ENCODE assay signal across 13 cellular contexts in genomic region chr19:6239871-6240676, GRCh38. TPM values are rescaled to one million over a fixed set of nuclear protein-coding genes. Genes with fewer than 3 reads are reported as not detected.
DNase-seq lines count a peak whose midpoint lies in the region; ATAC-seq and TF ChIP-seq lines count a peak whose summit lies in the region.
"Had no signal": no experiment of that assay in that cellular context is flagged by ENCODE, and none has a peak within 500 bp of the region (broad histone marks: within the 10 kb centered on the region; RNA-seq: fewer than 3 reads in every experiment).

No MANE protein-coding gene starts in this region.

- TF ChIP-seq CTCF in activated CD8-positive, alpha-beta T cell treated with anti-CD3 and anti-CD28 coated beads for 36 hours (IDR thresholded peaks at IDR 0.05) = no peak

- H3K27ac Mint-ChIP-seq in activated naive CD4-positive, alpha-beta T cell treated with anti-CD3 and anti-CD28 coated beads, Interleukin-2, amount 50 U/mL, for 24 hours = peak overlapping the region; percentile 73
- H3K27ac Mint-ChIP-seq in activated naive CD4-positive, alpha-beta T cell treated with anti-CD3 and anti-CD28 coated beads for 36 hours = no peak overlapping the region
- H3K27ac Mint-ChIP-seq in activated CD8-positive, alpha-beta T cell treated with anti-CD3 and anti-CD28 coated beads for 36 hours = peak overlapping the region; percentile 55
- H3K27ac Mint-ChIP-seq in stimulated activated effector memory CD8-positive, alpha-beta T cell treated with anti-CD3 and anti-CD28 coated beads, Interleukin-12 subunit alpha, Interleukin-12 subunit beta, amount 100 ng/mL, for 72 hours = peak overlapping the region; percentile 74

- H3K27me3 Mint-ChIP-seq in activated naive CD4-positive, alpha-beta T cell treated with anti-CD3 and anti-CD28 coated beads, Interleukin-2, amount 50 U/mL, for 24 hours = no peaks in the 10 kb centered on the region
- H3K27me3 Mint-ChIP-seq in activated naive CD4-positive, alpha-beta T cell treated with anti-CD3 and anti-CD28 coated beads for 36 hours (ENCODE audit: low read depth) = no peaks in the 10 kb centered on the region
- H3K27me3 Mint-ChIP-seq in activated CD8-positive, alpha-beta T cell treated with anti-CD3 and anti-CD28 coated beads for 36 hours = no peaks in the 10 kb centered on the region

- no peak for ATAC-seq in activated CD8-positive, alpha-beta T cell treated with anti-CD3 and anti-CD28 coated beads for 36 hours
- ATAC-seq in stimulated activated effector memory CD8-positive, alpha-beta T cell treated with anti-CD3 and anti-CD28 coated beads, Interleukin-12 subunit alpha, Interleukin-12 subunit beta, amount 100 ng/mL, for 72 hours = no peak
- ATAC-seq in HG03460 (IDR thresholded peaks at IDR 0.05; ENCODE audit: unreplicated experiment) (no peak), HG02970 (IDR thresholded peaks at IDR 0.05; ENCODE audit: low FRiP score, unreplicated experiment) (no peak)

- H3K4me1 Mint-ChIP-seq in activated naive CD4-positive, alpha-beta T cell treated with anti-CD3 and anti-CD28 coated beads, Interleukin-2, amount 50 U/mL, for 24 hours = peaks cover 40% of the 10 kb centered on the region
- H3K4me1 Mint-ChIP-seq in activated naive CD4-positive, alpha-beta T cell treated with anti-CD3 and anti-CD28 coated beads for 36 hours (ENCODE audit: low read depth) = peaks cover 49% of the 10 kb centered on the region
- H3K4me1 Mint-ChIP-seq in activated CD8-positive, alpha-beta T cell treated with anti-CD3 and anti-CD28 coated beads for 36 hours (ENCODE audit: low read depth) = peaks cover 45% of the 10 kb centered on the region
- H3K4me1 Mint-ChIP-seq in stimulated activated effector memory CD8-positive, alpha-beta T cell treated with anti-CD3 and anti-CD28 coated beads, Interleukin-12 subunit alpha, Interleukin-12 subunit beta, amount 100 ng/mL, for 72 hours = peaks cover 61% of the 10 kb centered on the region

- H3K9me3 Mint-ChIP-seq in activated naive CD4-positive, alpha-beta T cell treated with anti-CD3 and anti-CD28 coated beads, Interleukin-2, amount 50 U/mL, for 24 hours = no peaks in the 10 kb centered on the region
- no peaks in the 10 kb centered on the region for H3K9me3 Mint-ChIP-seq in activated naive CD4-positive, alpha-beta T cell treated with anti-CD3 and anti-CD28 coated beads for 36 hours
- no peaks in the 10 kb centered on the region for H3K9me3 Mint-ChIP-seq in activated CD8-positive, alpha-beta T cell treated with anti-CD3 and anti-CD28 coated beads for 36 hours
- no peaks in the 10 kb centered on the region for H3K9me3 Mint-ChIP-seq in stimulated activated effector memory CD8-positive, alpha-beta T cell treated with anti-CD3 and anti-CD28 coated beads, Interleukin-12 subunit alpha, Interleukin-12 subunit beta, amount 100 ng/mL, for 72 hours

- POLR2A ChIA-PET in activated CD8-positive, alpha-beta T cell treated with anti-CD3 and anti-CD28 coated beads for 36 hours (lab: Charles Lee) = interaction anchor here (0.7 kb wide), 1 partner anchor 12 kb away, joined by 3 read pairs; no protein-coding TSS in a partner anchor

- no peak for DNase-seq in activated naive CD4-positive, alpha-beta T cell treated with anti-CD3 and anti-CD28 coated beads for 36 hours
- DNase-seq in activated CD8-positive, alpha-beta T cell treated with anti-CD3 and anti-CD28 coated beads for 36 hours = no peak
- DNase-seq in iPS-NIHi7 (ENCODE audit: extremely low spot score) = peak; percentile 51
- no peak for DNase-seq in stimulated activated effector memory CD8-positive, alpha-beta T cell treated with anti-CD3 and anti-CD28 coated beads, Interleukin-12 subunit alpha, Interleukin-12 subunit beta, amount 100 ng/mL, for 72 hours (ENCODE audit: low spot score in 2 of 2)
- DNase-seq in amniotic stem cell (lab: John Stamatoyannopoulos, UW) = no peak
- DNase-seq: colonic mucosa, DMS53, midbrain, NCI-H1436, NCI-H526 had no signal

- no peak overlapping the region for H3K4me3 Mint-ChIP-seq in activated naive CD4-positive, alpha-beta T cell treated with anti-CD3 and anti-CD28 coated beads, Interleukin-2, amount 50 U/mL, for 24 hours
- H3K4me3 Mint-ChIP-seq in activated naive CD4-positive, alpha-beta T cell treated with anti-CD3 and anti-CD28 coated beads for 36 hours = no peak overlapping the region
- no peak overlapping the region for H3K4me3 Mint-ChIP-seq in activated CD8-positive, alpha-beta T cell treated with anti-CD3 and anti-CD28 coated beads for 36 hours
- no peak overlapping the region for H3K4me3 Mint-ChIP-seq in stimulated activated effector memory CD8-positive, alpha-beta T cell treated with anti-CD3 and anti-CD28 coated beads, Interleukin-12 subunit alpha, Interleukin-12 subunit beta, amount 100 ng/mL, for 72 hours

- CTCF ChIA-PET in activated naive CD4-positive, alpha-beta T cell treated with anti-CD3 and anti-CD28 coated beads for 36 hours (lab: Charles Lee) = interaction anchor here (0.6 kb wide), 1 partner anchor 110 kb away, joined by 6 read pairs; no protein-coding TSS in a partner anchor
- CTCF ChIA-PET in activated CD8-positive, alpha-beta T cell treated with anti-CD3 and anti-CD28 coated beads for 36 hours (lab: Charles Lee) = interaction anchor here (1.2 kb wide), 1 partner anchor 22 kb away, joined by 4 read pairs; no protein-coding TSS in a partner anchor

- no peaks in the 10 kb centered on the region for H3K36me3 Mint-ChIP-seq in activated naive CD4-positive, alpha-beta T cell treated with anti-CD3 and anti-CD28 coated beads, Interleukin-2, amount 50 U/mL, for 24 hours
- H3K36me3 Mint-ChIP-seq in activated naive CD4-positive, alpha-beta T cell treated with anti-CD3 and anti-CD28 coated beads for 36 hours (ENCODE audit: low read depth) = peaks cover 3% of the 10 kb centered on the region
- peaks cover 13% of the 10 kb centered on the region for H3K36me3 Mint-ChIP-seq in activated CD8-positive, alpha-beta T cell treated with anti-CD3 and anti-CD28 coated beads for 36 hours (ENCODE audit: low read depth)
- peaks cover 10% of the 10 kb centered on the region for H3K36me3 Mint-ChIP-seq in stimulated activated effector memory CD8-positive, alpha-beta T cell treated with anti-CD3 and anti-CD28 coated beads, Interleukin-12 subunit alpha, Interleukin-12 subunit beta, amount 100 ng/mL, for 72 hours

- intact Hi-C loops in activated naive CD4-positive, alpha-beta T cell treated with anti-CD3 and anti-CD28 coated beads for 36 hours (cut with micrococcal nuclease) = no loop called here
- intact Hi-C loops in activated CD8-positive, alpha-beta T cell treated with anti-CD3 and anti-CD28 coated beads for 36 hours (cut with micrococcal nuclease) = no loop called here

RNA-seq across cellular contexts. Expression of gene MLLT1, which starts 39.7 kb away (rescaled TPM):
- 10 to 100 TPM; 30.6 to 31.3 TPM for total RNA-seq in activated naive CD4-positive, alpha-beta T cell treated with anti-CD3 and anti-CD28 coated beads for 36 hours
- 10 to 100 TPM; 41.4 to 44.6 TPM for total RNA-seq in activated CD8-positive, alpha-beta T cell treated with anti-CD3 and anti-CD28 coated beads for 36 hours
